Comparison of ENCODE assay signal across 16 cellular contexts in the genomic region with DNA sequence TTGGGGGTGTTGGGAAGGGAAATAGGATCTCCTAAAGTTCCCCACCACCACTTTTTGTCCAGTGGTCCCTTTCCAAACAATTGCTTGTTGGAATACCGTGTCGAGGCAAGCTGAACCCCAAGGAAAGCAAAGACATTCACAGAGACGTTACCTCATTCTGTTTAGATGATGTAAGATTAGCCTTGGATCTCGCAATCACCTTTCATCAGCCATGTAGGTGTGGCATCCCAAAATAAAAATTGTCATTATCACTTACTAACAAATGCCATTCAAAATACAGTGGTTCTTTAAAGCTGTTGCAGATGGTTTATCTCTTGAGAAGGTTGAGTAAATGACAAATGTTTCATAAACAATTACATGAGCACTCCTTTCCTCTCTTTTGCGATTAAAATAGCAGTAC.
DNase-seq lines count a peak whose midpoint lies in the region; ATAC-seq and TF ChIP-seq lines count a peak whose summit lies in the region.
"Had no signal": no experiment of that assay in that cellular context is flagged by ENCODE, and none has a peak within 500 bp of the region (broad histone marks: within the 10 kb centered on the region; RNA-seq: fewer than 3 reads in every experiment).

No MANE protein-coding gene starts in this region.

- H3K36me3 ChIP-seq in cardiac muscle cell (no peaks in the 10 kb centered on the region), skeletal muscle tissue (ENCODE audit: control insufficient read depth in 3 of 3, insufficient read depth in 3 of 3, low read length in 3 of 3) (no peaks in the 10 kb centered on the region), brain microvascular endothelial cell (replicated peaks) (no peaks in the 10 kb centered on the region), testis (ENCODE audit: low read depth, missing control alignments) (no peaks in the 10 kb centered on the region)
- H3K36me3 ChIP-seq in effector memory CD4-positive, alpha-beta T cell (ENCODE audit: control insufficient read depth, insufficient read depth, low read length) = no peaks in the 10 kb centered on the region
- H3K36me3 ChIP-seq: esophagus squamous epithelium, prostate gland, tibial nerve had no signal

- no peak for ATAC-seq in Right ventricle myocardium inferior

- DNase-seq in cardiac muscle cell (ENCODE audit: low read depth in 1 of 2, low spot score in 1 of 2) (peak in 1 of 2 donors; percentile 57), Right ventricle myocardium inferior (ENCODE audit: missing footprints) (no peak), fibroblast of the aortic adventitia (ENCODE audit: low read depth) (peak; percentile 5), brain microvascular endothelial cell (no peak), testis (no peak)
- no peak for DNase-seq in effector memory CD4-positive, alpha-beta T cell
- DNase-seq: activated naive CD4-positive, alpha-beta T cell treated with anti-CD3 and anti-CD28 coated beads, Interleukin-2, amount 10 ng/mL, durations not matched to agents 7 days and 5 days; central memory CD4-positive, alpha-beta T cell; esophagus squamous epithelium; HFFc6; NCI-H146; NCI-H82 had no signal

- in situ Hi-C loops in brain microvascular endothelial cell (cut with HindIII; ENCODE audit: low pct_ligation_motif_present, low sequenced_read_pairs) = no loop called here

- TF ChIP-seq POLR2A in testis (IDR thresholded peaks at IDR 0.05) = no peak

- H3K4me3 ChIP-seq in cardiac muscle cell (no peak overlapping the region), fibroblast of the aortic adventitia (ENCODE audit: low read depth, low read length) (no peak overlapping the region), skeletal muscle tissue (ENCODE audit: low read length in 3 of 3) (peak overlapping the region in 2 of 3 donors; percentile 24 to 42), brain microvascular endothelial cell (ENCODE audit: low read depth, low read length) (no peak overlapping the region), testis (no peak overlapping the region)
- H3K4me3 ChIP-seq in effector memory CD4-positive, alpha-beta T cell (ENCODE audit: insufficient read depth, low read depth, low read length, poor library complexity, severe bottlenecking) = no peak overlapping the region
- H3K4me3 ChIP-seq: prostate gland, tibial nerve had no signal

- WGBS in testis, 2 donors = 83 to 87% methylated on average over 5 of the region's 5 CpGs

- H3K9me3 ChIP-seq in cardiac muscle cell (ENCODE audit: low read depth) = no peaks in the 10 kb centered on the region
- no peaks in the 10 kb centered on the region for H3K9me3 ChIP-seq in skeletal muscle tissue (ENCODE audit: control insufficient read depth in 3 of 3, low read length in 3 of 3)
- H3K9me3 ChIP-seq in effector memory CD4-positive, alpha-beta T cell (ENCODE audit: control insufficient read depth, low read length) = no peaks in the 10 kb centered on the region
- H3K9me3 ChIP-seq in testis = no peaks in the 10 kb centered on the region
- H3K9me3 ChIP-seq: esophagus squamous epithelium, prostate gland, tibial nerve had no signal

- intact Hi-C loops in Right ventricle myocardium inferior (cut with DNase I) = no loop called here
- intact Hi-C loops in testis (cut with DNase I; ENCODE audit: low total_unique reads) = no loop called here

- H3K27me3 ChIP-seq in cardiac muscle cell = no peaks in the 10 kb centered on the region
- H3K27me3 ChIP-seq in skeletal muscle tissue (ENCODE audit: control insufficient read depth in 3 of 3, insufficient read depth in 3 of 3, low read length in 3 of 3) = no peaks in the 10 kb centered on the region
- H3K27me3 ChIP-seq in effector memory CD4-positive, alpha-beta T cell (replicated peaks; ENCODE audit: control insufficient read depth, insufficient read depth, low read length, poor library complexity, severe bottlenecking) = no peaks in the 10 kb centered on the region
- H3K27me3 ChIP-seq in brain microvascular endothelial cell (replicated peaks) = no peaks in the 10 kb centered on the region
- H3K27me3 ChIP-seq in testis = no peaks in the 10 kb centered on the region
- H3K27me3 ChIP-seq: tibial nerve had no signal

- H3K4me1 ChIP-seq in cardiac muscle cell (ENCODE audit: low read depth) (peaks cover 32% of the 10 kb centered on the region), skeletal muscle tissue (ENCODE audit: control insufficient read depth in 3 of 3, insufficient read depth in 3 of 3, low read length in 3 of 3) (peaks cover 38 to 44% (median 43%) of the 10 kb centered on the region in 3 donors), testis (no peaks in the 10 kb centered on the region)
- H3K4me1 ChIP-seq in effector memory CD4-positive, alpha-beta T cell (ENCODE audit: control insufficient read depth, insufficient read depth, low read length, poor library complexity, severe bottlenecking) = no peaks in the 10 kb centered on the region
- H3K4me1 ChIP-seq: esophagus squamous epithelium, prostate gland, tibial nerve had no signal

- H3K9ac ChIP-seq in skeletal muscle tissue (ENCODE audit: low read depth in 1 of 3, low read length in 3 of 3) = peak overlapping the region; percentile 16 to 43 (median 40)

- no peak for TF ChIP-seq CTCF in cardiac muscle cell (IDR thresholded peaks at IDR 0.05; ENCODE audit: low read depth, low read length)
- no peak for TF ChIP-seq CTCF in VCaP (conservative IDR thresholded peaks at IDR 0.05)
- TF ChIP-seq CTCF in fibroblast of the aortic adventitia (IDR thresholded peaks at IDR 0.05; ENCODE audit: insufficient read depth, low read length) = no peak
- no peak for TF ChIP-seq CTCF in brain microvascular endothelial cell (IDR thresholded peaks at IDR 0.05; ENCODE audit: low read depth, low read length, missing control alignments)
- no peak for TF ChIP-seq CTCF in testis (IDR thresholded peaks at IDR 0.05)

- peak overlapping the region; percentile 83 for H3K27ac ChIP-seq in cardiac muscle cell
- H3K27ac ChIP-seq in VCaP = peak overlapping the region; percentile 65
- H3K27ac ChIP-seq in skeletal muscle tissue (ENCODE audit: low read depth, low read length) = peak overlapping the region; percentile 59
- no peak overlapping the region for H3K27ac ChIP-seq in effector memory CD4-positive, alpha-beta T cell (ENCODE audit: insufficient read depth, low read length, poor library complexity, severe bottlenecking)
- H3K27ac ChIP-seq in brain microvascular endothelial cell = no peak overlapping the region
- no peak overlapping the region for H3K27ac ChIP-seq in testis
- H3K27ac ChIP-seq: esophagus squamous epithelium, prostate gland, tibial nerve had no signal

Comparison
In these comparisons a context has a peak if more than half of its experiments do, and no peak if none do; other contexts are left out.
1. H3K27ac ChIP-seq: peak in cardiac muscle cell (single experiment), VCaP (single experiment) and skeletal muscle tissue (single experiment); none in effector memory CD4-positive, alpha-beta T cell (single experiment), brain microvascular endothelial cell (single experiment) and testis (0 of 2).
2. H3K4me3 ChIP-seq: peak in skeletal muscle tissue (2 of 3); none in cardiac muscle cell (single experiment), fibroblast of the aortic adventitia (single experiment), effector memory CD4-positive, alpha-beta T cell (single experiment), brain microvascular endothelial cell (single experiment) and testis (0 of 2).